In the genomic region with DNA sequence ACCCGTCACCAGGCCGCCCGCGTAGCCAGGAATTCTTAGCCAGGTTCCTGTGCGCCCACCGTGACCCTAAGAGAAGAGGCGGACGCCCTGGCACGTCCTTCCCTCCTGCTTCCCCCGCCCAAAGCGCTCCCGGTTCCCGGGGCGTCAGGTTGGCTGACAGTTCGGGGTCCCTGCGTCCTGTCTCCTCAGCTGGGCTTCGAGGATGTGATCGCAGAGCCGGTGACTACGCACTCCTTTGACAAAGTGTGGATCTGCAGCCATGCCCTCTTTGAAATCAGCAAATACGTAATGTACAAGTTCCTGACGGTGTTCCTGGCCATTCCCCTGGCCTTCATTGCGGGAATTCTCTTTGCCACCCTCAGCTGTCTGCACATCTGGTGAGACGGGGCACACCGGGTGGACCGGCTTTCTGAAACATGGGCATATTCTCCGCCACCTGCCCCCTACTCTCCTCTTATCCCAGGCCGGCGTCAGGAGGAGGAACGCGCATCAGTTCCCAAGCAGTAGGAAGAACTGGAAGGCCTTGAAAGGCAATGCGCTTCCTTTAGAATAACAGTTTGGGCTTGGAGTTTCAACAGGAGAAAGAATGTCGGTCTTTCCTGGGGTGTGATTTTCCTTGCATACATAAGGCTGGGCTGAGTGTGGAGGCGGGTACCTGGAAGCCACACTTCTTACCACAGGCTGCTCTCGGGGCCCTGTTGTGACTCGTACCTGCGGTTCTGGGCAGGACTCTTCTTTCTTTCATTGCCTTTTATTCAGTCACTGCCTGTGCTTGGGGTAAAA, we compare ENCODE assay signal across 1 cellular context.
TF ChIP-seq lines count a peak whose summit lies in the region.

No MANE protein-coding gene starts in this region.

TF ChIP-seq in GM12878, 131 proteins besides CTCF, POLR2A, EP300 and RAD21:
- 0 out of 4 replicates have a peak, but pooled peaks have one; percentile 15 to 18 for TF ChIP-seq IKZF2 (IDR thresholded peaks at IDR 0.05)
- no peak for TF ChIP-seq CBX3 (IDR thresholded peaks at IDR 0.05; ENCODE audit: borderline replicate concordance, low read depth)
- peak; percentile 81 for TF ChIP-seq RUNX3 (IDR thresholded peaks at IDR 0.05; ENCODE audit: low read length)
- no peak for TF ChIP-seq SMC3 (IDR thresholded peaks at IDR 0.05; ENCODE audit: borderline replicate concordance, low read length)
- 0 out of 2 replicates have a peak, but pooled peaks have one; percentile 62 for TF ChIP-seq EZH2 (IDR thresholded peaks at IDR 0.05; ENCODE audit: borderline replicate concordance, control insufficient read depth, low read depth, low read length)
